In genomic region chr5:43556607-43556856, GRCh38 we compare ENCODE assay signal across 7 cellular contexts. TPM values are rescaled to one million over a fixed set of nuclear protein-coding genes. Genes with fewer than 3 reads are reported as not detected.
A peak's percentile ranks its signal among the peaks of the same experiment; 100 is the strongest.
DNase-seq lines count a peak whose midpoint lies in the region; ATAC-seq, FAIRE-seq and TF ChIP-seq lines count a peak whose summit lies in the region.
"Not testable (repeated sequence)": the region's sequence is repeated elsewhere in the genome, so short reads cannot be mapped to it uniquely, and the experiment has no call there.

No MANE protein-coding gene starts in this region.

- not testable (repeated sequence) for H3K27me3 Mint-ChIP-seq in activated CD4-positive, alpha-beta memory T cell treated with anti-CD3 and anti-CD28 coated beads for 36 hours; progenitor cell of endocrine pancreas

- WGBS in ectodermal cell, 2 experiments = 0 to 1% methylated on average over 30 of the region's 30 CpGs

- intact Hi-C loops in activated CD4-positive, alpha-beta memory T cell treated with anti-CD3 and anti-CD28 coated beads for 36 hours (cut with micrococcal nuclease) = loop anchor here (1.0 to 5.0 kb wide), 10 partner anchors 24 to 1251 kb away; partner anchors contain the start of genes C5orf34, MRPS30, NNT and ZNF131
- intact Hi-C loops in kidney (cut with DNase I) = not testable (repeated sequence)

- POLR2A ChIA-PET in activated CD4-positive, alpha-beta memory T cell treated with anti-CD3 and anti-CD28 coated beads for 36 hours (lab: Charles Lee) = interaction anchor here (2.3 kb wide), 1 partner anchor 72 kb away, joined by 19 read pairs; the partner anchor contains the start of gene TMEM267

- H3K9ac ChIP-seq in HUES48 (ENCODE audit: low read depth, low read length) (peak overlapping the region; percentile 98), kidney (ENCODE audit: low read length in 2 of 2) (peak overlapping the region; percentile 27 to 91)

- H3K4me1 Mint-ChIP-seq in activated CD4-positive, alpha-beta memory T cell treated with anti-CD3 and anti-CD28 coated beads for 36 hours (ENCODE audit: low read depth) = peaks cover 15% of the 10 kb centered on the region
- not testable (repeated sequence) for H3K4me1 Mint-ChIP-seq in progenitor cell of endocrine pancreas (ENCODE audit: low read depth)

- not testable (repeated sequence) for H3K27ac Mint-ChIP-seq in activated CD4-positive, alpha-beta memory T cell treated with anti-CD3 and anti-CD28 coated beads for 36 hours
- H3K27ac Mint-ChIP-seq in progenitor cell of endocrine pancreas = peak overlapping the region; percentile 98

- H3K4me3 ChIP-seq in HUES48 (ENCODE audit: low read depth, low read length) (peak overlapping the region; percentile 99), ectodermal cell (ENCODE audit: insufficient read depth, low read depth, low read length) (peak overlapping the region; percentile 92), kidney (ENCODE audit: low read length in 2 of 2) (peak overlapping the region; percentile 73 to 95)

- peak overlapping the region; percentile 97 for H3K27ac ChIP-seq in HUES48 (ENCODE audit: low read depth, low read length)
- H3K27ac ChIP-seq in ectodermal cell (ENCODE audit: insufficient read depth, low read depth, low read length, poor library complexity, severe bottlenecking) = peak overlapping the region; percentile 95
- H3K27ac ChIP-seq in kidney (ENCODE audit: low read depth in 2 of 2, low read length in 2 of 2) = peak overlapping the region; percentile 88 to 92

- not testable (repeated sequence) for H3K27me3 ChIP-seq in HUES48 (ENCODE audit: control insufficient read depth, insufficient read depth, low read length); ectodermal cell (ENCODE audit: control insufficient read depth, insufficient read depth, low read length, poor library complexity, severe bottlenecking)

- not testable (repeated sequence) for H3K9me3 Mint-ChIP-seq in activated CD4-positive, alpha-beta memory T cell treated with anti-CD3 and anti-CD28 coated beads for 36 hours; progenitor cell of endocrine pancreas (ENCODE audit: low read depth)

- peak; percentile 86 for ATAC-seq in GM18873 (IDR thresholded peaks at IDR 0.05; ENCODE audit: low FRiP score, unreplicated experiment)
- peak; percentile 92 for ATAC-seq in HG02571 (IDR thresholded peaks at IDR 0.05; ENCODE audit: unreplicated experiment)

- H3K4me3 Mint-ChIP-seq in activated CD4-positive, alpha-beta memory T cell treated with anti-CD3 and anti-CD28 coated beads for 36 hours = peak overlapping the region; percentile 90
- peak overlapping the region; percentile 86 for H3K4me3 Mint-ChIP-seq in progenitor cell of endocrine pancreas (ENCODE audit: low read depth)

- H3K36me3 ChIP-seq in HUES48 (ENCODE audit: control insufficient read depth, insufficient read depth, low read length) (peaks cover 40% of the 10 kb centered on the region), ectodermal cell (ENCODE audit: control insufficient read depth, insufficient read depth, low read length) (peaks cover 11% of the 10 kb centered on the region)
- H3K36me3 ChIP-seq in kidney (ENCODE audit: control insufficient read depth in 1 of 2, insufficient read depth in 2 of 2, low read length in 2 of 2) = not testable (repeated sequence)

- FAIRE-seq in kidney (lab: Jason Lieb, UNC) = not testable (repeated sequence)

- H3K4me1 ChIP-seq in HUES48 (ENCODE audit: control insufficient read depth, insufficient read depth, low read length) = peaks cover 27% of the 10 kb centered on the region
- peaks cover 22% of the 10 kb centered on the region for H3K4me1 ChIP-seq in ectodermal cell (ENCODE audit: control insufficient read depth, insufficient read depth, low read length)
- peaks cover 0 to 22% of the 10 kb centered on the region in 2 donors for H3K4me1 ChIP-seq in kidney (ENCODE audit: control insufficient read depth in 1 of 2, insufficient read depth in 1 of 2, low read depth in 1 of 2, low read length in 2 of 2)

- not testable (repeated sequence) for DNase-seq in activated CD4-positive, alpha-beta memory T cell treated with anti-CD3 and anti-CD28 coated beads for 36 hours; kidney; progenitor cell of endocrine pancreas (ENCODE audit: low spot score, unreplicated experiment)

- H3K36me3 Mint-ChIP-seq in activated CD4-positive, alpha-beta memory T cell treated with anti-CD3 and anti-CD28 coated beads for 36 hours; progenitor cell of endocrine pancreas (ENCODE audit: insufficient read depth): not testable (repeated sequence)

- CTCF ChIA-PET in activated CD4-positive, alpha-beta memory T cell treated with anti-CD3 and anti-CD28 coated beads for 36 hours (lab: Charles Lee) = interaction anchor here (1.6 to 3.1 kb wide), 2 partner anchors 17 to 75 kb away, joined by 5 to 15 read pairs; no protein-coding TSS in a partner anchor

- TF ChIP-seq CTCF in kidney (IDR thresholded peaks at IDR 0.05; ENCODE audit: borderline replicate concordance, extremely low read depth, insufficient read depth) = peak; percentile 4
- not testable (repeated sequence) for TF ChIP-seq CTCF in progenitor cell of endocrine pancreas (IDR thresholded peaks at IDR 0.05; ENCODE audit: unreplicated experiment)

- H3K9me3 ChIP-seq in HUES48 (ENCODE audit: control insufficient read depth, insufficient read depth, low read length); ectodermal cell (ENCODE audit: control insufficient read depth, low read length); kidney (ENCODE audit: control insufficient read depth in 1 of 2, low read length in 2 of 2): not testable (repeated sequence)

RNA-seq across cellular contexts. Expression of gene PAIP1, which starts 0.3 kb away (rescaled TPM):
- 10 to 100 TPM; 49.2 to 50.5 TPM for total RNA-seq in activated CD4-positive, alpha-beta memory T cell treated with anti-CD3 and anti-CD28 coated beads for 36 hours
- 109 TPM for polyA plus RNA-seq in ectodermal cell (2013, experiment 1 of 4)
- 115 TPM for polyA plus RNA-seq in ectodermal cell (2013, experiment 2 of 4)
- 110 TPM for polyA plus RNA-seq in ectodermal cell (2013, experiment 3 of 4)
- polyA plus RNA-seq in ectodermal cell (2013, experiment 4 of 4) = 120 TPM
- 65.0 TPM for total RNA-seq in kidney
- polyA plus RNA-seq in kidney (ENCODE audit: insufficient read depth, low read depth, low replicate concordance) = 75.8 TPM
- total RNA-seq in progenitor cell of endocrine pancreas = 124 and 135 TPM in 2 replicates

RNA-seq across cellular contexts. Expression of gene C5orf34, which starts 41.6 kb away (rescaled TPM):
- 10 to 100 TPM; 11.8 to 13.1 TPM for total RNA-seq in activated CD4-positive, alpha-beta memory T cell treated with anti-CD3 and anti-CD28 coated beads for 36 hours
- 11.9 TPM for polyA plus RNA-seq in ectodermal cell (2013, experiment 1 of 4)
- 15.2 TPM for polyA plus RNA-seq in ectodermal cell (2013, experiment 2 of 4)
- polyA plus RNA-seq in ectodermal cell (2013, experiment 3 of 4) = 10.4 TPM
- polyA plus RNA-seq in ectodermal cell (2013, experiment 4 of 4) = 9.4 TPM
- total RNA-seq in kidney (2.3 TPM), progenitor cell of endocrine pancreas (4.8 and 4.9 TPM in 2 replicates)
- 0.71 TPM for polyA plus RNA-seq in kidney (ENCODE audit: insufficient read depth, low read depth, low replicate concordance)

RNA-seq across cellular contexts. Expression of gene NNT, which starts 46.4 kb away (rescaled TPM):
- 10 to 100 TPM; 96.6 to 99.9 TPM for total RNA-seq in activated CD4-positive, alpha-beta memory T cell treated with anti-CD3 and anti-CD28 coated beads for 36 hours
- 23.4 TPM for polyA plus RNA-seq in ectodermal cell (2013, experiment 1 of 4)
- polyA plus RNA-seq in ectodermal cell (2013, experiment 2 of 4) = 21.9 TPM
- polyA plus RNA-seq in ectodermal cell (2013, experiment 3 of 4) = 18.6 TPM
- polyA plus RNA-seq in ectodermal cell (2013, experiment 4 of 4) = 18.7 TPM
- total RNA-seq in kidney (101 TPM), progenitor cell of endocrine pancreas (65.3 and 67.3 TPM in 2 replicates)
- polyA plus RNA-seq in kidney (ENCODE audit: insufficient read depth, low read depth, low replicate concordance) = 56.4 TPM
